In the genomic region with DNA sequence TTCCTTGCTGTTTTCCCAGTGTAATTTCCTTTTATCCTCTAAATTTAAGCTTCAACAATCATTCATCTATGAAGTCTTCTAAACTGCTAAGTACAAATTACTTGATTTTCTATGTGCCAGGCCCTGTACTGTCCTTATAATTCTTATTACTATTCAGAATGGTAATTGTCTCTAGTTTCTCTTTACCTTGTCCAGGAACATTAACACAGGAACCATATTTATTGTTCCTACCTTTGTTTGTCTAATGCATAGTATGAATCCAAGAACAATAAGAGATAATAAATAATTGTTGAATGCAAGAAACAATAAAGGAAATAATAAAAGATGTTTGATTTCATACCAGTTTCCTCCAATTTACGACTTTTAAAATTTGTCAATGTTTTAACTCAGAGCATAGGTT, we compare ENCODE assay signal across 32 cellular contexts.
"Had no signal": no experiment of that assay in that cellular context is flagged by ENCODE, and none has a peak within 500 bp of the region (broad histone marks: within the 10 kb centered on the region; RNA-seq: fewer than 3 reads in every experiment).

No MANE protein-coding gene starts in this region.

- H3K36me3 ChIP-seq: WERI-Rb-1 had no signal

- H3K27ac ChIP-seq: VCaP, WERI-Rb-1 had no signal

- ATAC-seq: activated CD4-positive, alpha-beta T cell treated with anti-CD3 and anti-CD28 coated beads for 36 hours; activated CD4-positive, CD25-positive, alpha-beta regulatory T cell treated with anti-CD3 and anti-CD28 coated beads, Interleukin-2, amount 50 U/mL, for 24 hours; activated CD8-positive, alpha-beta memory T cell treated with anti-CD3 and anti-CD28 coated beads, Interleukin-2, amount 10 ng/mL, durations not matched to agents 7 days and 5 days; activated CD8-positive, alpha-beta T cell treated with anti-CD3 and anti-CD28 coated beads for 36 hours; activated CD8-positive, alpha-beta T cell treated with anti-CD3 and anti-CD28 coated beads, Interleukin-2, amount 10 ng/mL, durations not matched to agents 7 days and 5 days; T-cell; T-helper 17 cell; WTC11 had no signal

- FAIRE-seq: TTC549 had no signal

- DNase-seq: activated B cell treated with CpG ODN at 0.5 μM for 24 hours; activated CD4-positive, alpha-beta memory T cell treated with anti-CD3 and anti-CD28 coated beads for 36 hours; activated CD4-positive, alpha-beta memory T cell treated with anti-CD3 and anti-CD28 coated beads, Interleukin-2, amount 10 ng/mL, durations not matched to agents 7 days and 5 days; activated CD4-positive, alpha-beta T cell treated with anti-CD3 and anti-CD28 coated beads for 1 hour; activated CD4-positive, alpha-beta T cell treated with anti-CD3 and anti-CD28 coated beads for 36 hours; activated CD4-positive, alpha-beta T cell treated with anti-CD3 and anti-CD28 coated beads for 4 hours; activated CD4-positive, alpha-beta T cell treated with anti-CD3 and anti-CD28 coated beads for 48 hours; activated CD4-positive, alpha-beta T cell treated with anti-CD3 and anti-CD28 coated beads, Interleukin-2, amount 10 ng/mL, durations not matched to agents 24 days and 14 days; activated CD4-positive, alpha-beta T cell treated with anti-CD3 and anti-CD28 coated beads, Interleukin-2, amount 10 ng/mL, durations not matched to agents 7 days and 5 days; activated CD4-positive, alpha-beta T cell treated with anti-CD3 and anti-CD28 coated beads, Interleukin-2, amount 50 U/mL, for 1 hour; activated CD4-positive, alpha-beta T cell treated with anti-CD3 and anti-CD28 coated beads, Interleukin-2, amount 50 U/mL, for 4 hours; activated CD4-positive, alpha-beta T cell treated with anti-CD3 and anti-CD28 coated beads, Interleukin-2, amount 50 U/mL, for 48 hours; activated CD4-positive, CD25-positive, alpha-beta regulatory T cell; activated CD4-positive, CD25-positive, alpha-beta regulatory T cell treated with anti-CD3 and anti-CD28 coated beads, Interleukin-2, amount 50 U/mL, for 72 hours; activated CD8-positive, alpha-beta memory T cell treated with anti-CD3 and anti-CD28 coated beads for 24 hours; activated CD8-positive, alpha-beta memory T cell treated with anti-CD3 and anti-CD28 coated beads, Interleukin-2, amount 10 ng/mL, durations not matched to agents 7 days and 5 days; activated CD8-positive, alpha-beta memory T cell treated with anti-CD3 and anti-CD28 coated beads, Interleukin-2, amount 50 U/mL, for 4 hours; activated CD8-positive, alpha-beta memory T cell treated with anti-CD3 and anti-CD28 coated beads, Interleukin-2, amount 50 U/mL, for 48 hours; activated CD8-positive, alpha-beta T cell treated with anti-CD3 and anti-CD28 coated beads for 36 hours; activated CD8-positive, alpha-beta T cell treated with anti-CD3 and anti-CD28 coated beads, Interleukin-2, amount 10 ng/mL, durations not matched to agents 7 days and 5 days; activated T-cell treated with anti-CD3 and anti-CD28 coated beads for 4 hours; T-cell; T-helper 1 cell; T-helper 17 cell; T-helper 2 cell; T-helper 9 cell; T1000; WERI-Rb-1 had no signal
